8 cellular contexts compared by ENCODE assay signal in the genomic region with DNA sequence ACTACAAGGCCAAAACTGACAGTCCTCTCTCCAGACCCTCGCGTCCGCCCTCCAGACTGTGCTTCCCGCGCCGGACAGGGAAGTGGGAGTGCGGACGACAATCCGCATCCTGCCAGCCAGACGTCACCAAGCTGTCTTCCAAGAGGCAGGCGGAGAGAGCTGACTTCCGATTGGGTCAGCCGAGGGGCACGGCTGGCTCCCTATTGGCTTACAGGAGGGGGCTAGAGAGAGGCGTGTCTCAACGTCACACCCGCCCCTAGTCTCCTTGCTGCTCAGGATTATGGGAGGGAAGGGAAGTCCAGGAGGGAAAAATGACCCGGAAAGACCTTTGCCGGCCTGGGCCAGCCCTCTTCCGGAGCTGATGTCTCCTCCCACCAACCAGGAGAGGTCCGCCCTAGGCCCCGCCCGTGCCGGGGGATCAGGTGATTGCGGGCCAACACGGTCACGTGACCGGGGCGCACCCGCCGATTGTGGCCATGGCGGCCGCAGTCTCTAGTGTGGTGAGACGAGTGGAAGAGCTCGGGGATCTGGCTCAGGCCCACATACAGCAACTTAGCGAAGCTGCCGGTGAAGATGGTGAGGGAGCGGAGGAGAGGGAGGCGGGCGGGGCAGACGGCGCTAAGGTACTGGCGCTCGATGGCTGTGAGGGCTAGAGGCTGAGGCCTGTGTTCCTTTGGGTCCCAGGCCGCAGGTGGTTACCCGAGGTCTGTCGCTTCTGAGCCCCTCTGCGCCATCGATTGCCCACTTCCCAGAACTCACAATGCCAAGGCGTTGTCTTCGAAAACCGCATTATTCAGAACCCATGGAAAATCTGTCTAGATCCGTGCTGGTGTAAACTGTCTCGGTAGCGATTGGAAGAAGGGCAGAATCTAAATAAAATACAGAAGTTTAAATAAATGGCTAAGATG. TPM values are rescaled to one million over a fixed set of nuclear protein-coding genes. Genes with fewer than 3 reads are reported as not detected.
A peak's percentile ranks its signal among the peaks of the same experiment; 100 is the strongest.
DNase-seq lines count a peak whose midpoint lies in the region; ATAC-seq and TF ChIP-seq lines count a peak whose summit lies in the region.

A gene with protein sequence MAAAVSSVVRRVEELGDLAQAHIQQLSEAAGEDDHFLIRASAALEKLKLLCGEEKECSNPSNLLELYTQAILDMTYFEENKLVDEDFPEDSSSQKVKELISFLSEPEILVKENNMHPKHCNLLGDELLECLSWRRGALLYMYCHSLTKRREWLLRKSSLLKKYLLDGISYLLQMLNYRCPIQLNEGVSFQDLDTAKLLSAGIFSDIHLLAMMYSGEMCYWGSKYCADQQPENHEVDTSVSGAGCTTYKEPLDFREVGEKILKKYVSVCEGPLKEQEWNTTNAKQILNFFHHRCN (plus strand): TSS at position 453 of the 908 bp plus-strand sequence. CDS start 24 bp downstream, at position 477.

- peaks cover 5% of the 10 kb centered on the region for H3K27me3 Mint-ChIP-seq in T-helper 17 cell

- H3K36me3 ChIP-seq in upper lobe of right lung = peaks cover 30% of the 10 kb centered on the region

- DNase-seq in NCI-H1694 treated with DMSO at 0.1 percent for 48 hours (lab: John Stamatoyannopoulos, UW) (peak; percentile 99), T-helper 17 cell (peak; percentile 94 to 95 (median 95)), amygdala (lab: John Stamatoyannopoulos, UW) (peak; percentile 92 to 100 (median 99)), left cardiac atrium (peak; percentile 98), posterior vena cava (ENCODE audit: low spot score) (peak; percentile 99), upper lobe of right lung (peak; percentile 99)

- peak within 1 kb of the TSS; percentile 99 for H3K27ac Mint-ChIP-seq in T-helper 17 cell

- TF ChIP-seq POLR2A in GM15510 (IDR thresholded peaks at IDR 0.05; ENCODE audit: borderline replicate concordance, extremely low read depth, insufficient read length) = peak; percentile 88

- ATAC-seq in HG02885 (IDR thresholded peaks at IDR 0.05; ENCODE audit: poor library complexity, unreplicated experiment) (peak; percentile 99), T-helper 17 cell (peak; percentile 90), left cardiac atrium (peak; percentile 99), upper lobe of right lung (peak; percentile 99)

- peaks cover 31% of the 10 kb centered on the region for H3K4me1 Mint-ChIP-seq in T-helper 17 cell

- TF ChIP-seq CTCF in upper lobe of right lung (IDR thresholded peaks at IDR 0.05) = no peak

- H3K36me3 Mint-ChIP-seq in T-helper 17 cell (ENCODE audit: low read depth) = peaks cover 3% of the 10 kb centered on the region

- peak within 1 kb of the TSS; percentile 86 for H3K27ac ChIP-seq in upper lobe of right lung

- H3K27me3 ChIP-seq in upper lobe of right lung = no peaks in the 10 kb centered on the region

- H3K9me3 ChIP-seq in T-helper 17 cell (ENCODE audit: control insufficient read depth, low read length, poor library complexity, severe bottlenecking) = no peaks in the 10 kb centered on the region
- no peaks in the 10 kb centered on the region for H3K9me3 ChIP-seq in upper lobe of right lung

- H3K4me1 ChIP-seq in upper lobe of right lung = peaks cover 14% of the 10 kb centered on the region

- peak within 1 kb of the TSS; percentile 98 for H3K4me3 Mint-ChIP-seq in T-helper 17 cell

- H3K4me3 ChIP-seq in upper lobe of right lung = peak within 1 kb of the TSS; percentile 60

- intact Hi-C loops in left cardiac atrium (cut with DNase I) (loop anchor here in 1 of 2 donors (10.0 kb wide), 1 partner anchor 49 kb away; no protein-coding TSS in a partner anchor), posterior vena cava (cut with DNase I) (loop anchor here in 1 of 2 donors (10.0 kb wide), 1 partner anchor 49 kb away; no protein-coding TSS in a partner anchor), upper lobe of right lung (cut with DNase I) (no loop called here)

RNA-seq across cellular contexts. Expression of the gene that starts here (rescaled TPM):
- 10 to 100 TPM; 13.5 to 13.8 TPM for total RNA-seq in T-helper 17 cell
- 10 to 100 TPM; 15.1 to 17.4 TPM for total RNA-seq in left cardiac atrium
- total RNA-seq in posterior vena cava = 10 to 100 TPM; 31.1 to 33.7 TPM
- 28.2 TPM for total RNA-seq in upper lobe of right lung

Comparison
In these comparisons a context has a peak if more than half of its experiments do, and no peak if none do; other contexts are left out.
1. Peak in every context shown above with its lines: DNase-seq, ATAC-seq, H3K4me3 ChIP-seq and H3K27ac ChIP-seq.